20 cellular contexts compared by ENCODE assay signal in genomic region chr3:126036056-126036549, GRCh38.
"Had no signal": no experiment of that assay in that cellular context is flagged by ENCODE, and none has a peak within 500 bp of the region (broad histone marks: within the 10 kb centered on the region; RNA-seq: fewer than 3 reads in every experiment).

No MANE protein-coding gene starts in this region.

- ATAC-seq: heart right ventricle; naive thymus-derived CD8-positive, alpha-beta T cell; psoas muscle; right cardiac atrium; stimulated activated naive CD8-positive, alpha-beta T cell treated with anti-CD3 and anti-CD28 coated beads, Interleukin-15, Interleukin-2, amounts not matched to agents 100 U/mL and 50 U/mL, for 24 hours had no signal

- H3K27me3 Mint-ChIP-seq: activated naive CD4-positive, alpha-beta T cell treated with anti-CD3 and anti-CD28 coated beads, Interleukin-2, amount 50 U/mL, for 24 hours; brain; naive thymus-derived CD8-positive, alpha-beta T cell had no signal

- H3K9me3 Mint-ChIP-seq: activated naive CD4-positive, alpha-beta T cell treated with anti-CD3 and anti-CD28 coated beads, Interleukin-2, amount 50 U/mL, for 24 hours; activated T-helper 1 cell treated with anti-CD3 and anti-CD28 coated beads, Interleukin-12 subunit alpha, Interleukin-12 subunit beta, Interleukin-2, Interleukin-4 antibody, amounts not matched to agents 30 ng/mL and 10 ng/mL and 1 ng/mL, durations not matched to agents 14 hours and 24 hours and 36 hours had no signal

- H3K4me1 Mint-ChIP-seq: activated naive CD4-positive, alpha-beta T cell treated with anti-CD3 and anti-CD28 coated beads, Interleukin-2, amount 50 U/mL, for 24 hours; brain had no signal

- DNase-seq: activated CD4-positive, alpha-beta T cell treated with anti-CD3 and anti-CD28 coated beads for 1 hour; activated gamma-delta T cell treated with Interleukin-2 at 50 U/mL for 16 hours; anterior cingulate cortex; central memory CD4-positive, alpha-beta T cell; foreskin fibroblast; heart right ventricle; naive thymus-derived CD8-positive, alpha-beta T cell; ovary; psoas muscle; right cardiac atrium; SIG-M5; stimulated activated CD4-positive, alpha-beta T cell treated with anti-CD3 and anti-CD28 coated beads, Interleukin-12 subunit alpha, Interleukin-12 subunit beta, amount 100 ng/mL, for 4 hours; stimulated activated CD4-positive, alpha-beta T cell treated with anti-CD3 and anti-CD28 coated beads, Interleukin-4, amount 100 ng/mL, for 4 hours; stimulated activated naive CD8-positive, alpha-beta T cell treated with anti-CD3 and anti-CD28 coated beads, Interleukin-15, Interleukin-2, amounts not matched to agents 100 U/mL and 50 U/mL, for 24 hours; substantia nigra; T-helper 1 cell had no signal

- H3K4me3 Mint-ChIP-seq: activated naive CD4-positive, alpha-beta T cell treated with anti-CD3 and anti-CD28 coated beads, Interleukin-2, amount 50 U/mL, for 24 hours; activated T-helper 1 cell treated with anti-CD3 and anti-CD28 coated beads, Interleukin-12 subunit alpha, Interleukin-12 subunit beta, Interleukin-2, Interleukin-4 antibody, amounts not matched to agents 30 ng/mL and 10 ng/mL and 1 ng/mL, durations not matched to agents 14 hours and 24 hours and 36 hours; brain; naive thymus-derived CD8-positive, alpha-beta T cell; neural progenitor cell had no signal

- H3K27ac Mint-ChIP-seq: activated naive CD4-positive, alpha-beta T cell treated with anti-CD3 and anti-CD28 coated beads, Interleukin-2, amount 50 U/mL, for 24 hours; activated T-helper 1 cell treated with anti-CD3 and anti-CD28 coated beads, Interleukin-12 subunit alpha, Interleukin-12 subunit beta, Interleukin-2, Interleukin-4 antibody, amounts not matched to agents 30 ng/mL and 10 ng/mL and 1 ng/mL, durations not matched to agents 14 hours and 24 hours and 36 hours; brain; neural progenitor cell had no signal
